ENCODE assay signal across 6 cellular contexts in genomic region chr15:84924821-84925593, GRCh38. TPM values are rescaled to one million over a fixed set of nuclear protein-coding genes. Genes with fewer than 3 reads are reported as not detected.
"Had no signal": no experiment of that assay in that cellular context is flagged by ENCODE, and none has a peak within 500 bp of the region (broad histone marks: within the 10 kb centered on the region; RNA-seq: fewer than 3 reads in every experiment).

No MANE protein-coding gene starts in this region.

RNA-seq across cellular contexts. Expression of gene SLC28A1, which starts 40.5 kb away (rescaled TPM):
- total RNA-seq: activated CD8-positive, alpha-beta memory T cell treated with anti-CD3 and anti-CD28 coated beads, Interleukin-2, amount 10 ng/mL, durations not matched to agents 7 days and 5 days; esophagus squamous epithelium; glomerular endothelial cell; myocyte; neural crest cell; osteocyte had no signal
